1 cellular context compared by ENCODE assay signal in the genomic region with DNA sequence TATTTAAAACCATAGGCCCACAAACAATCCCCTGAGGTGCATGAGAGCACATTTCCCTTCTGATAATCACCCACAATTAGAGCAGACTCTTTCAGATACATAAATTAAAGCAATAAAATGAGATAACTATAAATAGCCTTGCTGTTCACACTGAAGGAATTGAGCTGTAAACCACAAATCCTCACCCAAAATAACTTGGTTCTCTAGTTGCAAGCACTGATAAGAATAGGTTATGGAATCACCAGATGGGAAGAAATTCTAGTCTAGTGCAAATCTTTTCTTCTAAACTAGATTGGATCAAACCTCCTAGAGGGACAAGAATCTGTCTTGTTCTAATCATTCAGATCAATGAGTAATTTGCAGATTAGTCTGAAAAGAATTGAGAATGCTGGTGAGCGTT.
TF ChIP-seq lines count a peak whose summit lies in the region.

No MANE protein-coding gene starts in this region.

TF ChIP-seq in GM12878, 131 proteins besides CTCF, POLR2A, EP300 and RAD21 (continued from another document):
- TF ChIP-seq, protein P1, sequence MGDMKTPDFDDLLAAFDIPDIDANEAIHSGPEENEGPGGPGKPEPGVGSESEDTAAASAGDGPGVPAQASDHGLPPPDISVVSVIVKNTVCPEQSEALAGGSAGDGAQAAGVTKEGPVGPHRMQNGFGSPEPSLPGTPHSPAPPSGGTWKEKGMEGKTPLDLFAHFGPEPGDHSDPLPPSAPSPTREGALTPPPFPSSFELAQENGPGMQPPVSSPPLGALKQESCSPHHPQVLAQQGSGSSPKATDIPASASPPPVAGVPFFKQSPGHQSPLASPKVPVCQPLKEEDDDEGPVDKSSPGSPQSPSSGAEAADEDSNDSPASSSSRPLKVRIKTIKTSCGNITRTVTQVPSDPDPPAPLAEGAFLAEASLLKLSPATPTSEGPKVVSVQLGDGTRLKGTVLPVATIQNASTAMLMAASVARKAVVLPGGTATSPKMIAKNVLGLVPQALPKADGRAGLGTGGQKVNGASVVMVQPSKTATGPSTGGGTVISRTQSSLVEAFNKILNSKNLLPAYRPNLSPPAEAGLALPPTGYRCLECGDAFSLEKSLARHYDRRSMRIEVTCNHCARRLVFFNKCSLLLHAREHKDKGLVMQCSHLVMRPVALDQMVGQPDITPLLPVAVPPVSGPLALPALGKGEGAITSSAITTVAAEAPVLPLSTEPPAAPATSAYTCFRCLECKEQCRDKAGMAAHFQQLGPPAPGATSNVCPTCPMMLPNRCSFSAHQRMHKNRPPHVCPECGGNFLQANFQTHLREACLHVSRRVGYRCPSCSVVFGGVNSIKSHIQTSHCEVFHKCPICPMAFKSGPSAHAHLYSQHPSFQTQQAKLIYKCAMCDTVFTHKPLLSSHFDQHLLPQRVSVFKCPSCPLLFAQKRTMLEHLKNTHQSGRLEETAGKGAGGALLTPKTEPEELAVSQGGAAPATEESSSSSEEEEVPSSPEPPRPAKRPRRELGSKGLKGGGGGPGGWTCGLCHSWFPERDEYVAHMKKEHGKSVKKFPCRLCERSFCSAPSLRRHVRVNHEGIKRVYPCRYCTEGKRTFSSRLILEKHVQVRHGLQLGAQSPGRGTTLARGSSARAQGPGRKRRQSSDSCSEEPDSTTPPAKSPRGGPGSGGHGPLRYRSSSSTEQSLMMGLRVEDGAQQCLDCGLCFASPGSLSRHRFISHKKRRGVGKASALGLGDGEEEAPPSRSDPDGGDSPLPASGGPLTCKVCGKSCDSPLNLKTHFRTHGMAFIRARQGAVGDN (IDR thresholded peaks at IDR 0.05) = no peak
- peak; percentile 28 for TF ChIP-seq MEF2B (IDR thresholded peaks at IDR 0.05; ENCODE audit: partially characterized antibody, poor library complexity, severe bottlenecking)
